ENCODE assay signal across 9 cellular contexts in the genomic region with DNA sequence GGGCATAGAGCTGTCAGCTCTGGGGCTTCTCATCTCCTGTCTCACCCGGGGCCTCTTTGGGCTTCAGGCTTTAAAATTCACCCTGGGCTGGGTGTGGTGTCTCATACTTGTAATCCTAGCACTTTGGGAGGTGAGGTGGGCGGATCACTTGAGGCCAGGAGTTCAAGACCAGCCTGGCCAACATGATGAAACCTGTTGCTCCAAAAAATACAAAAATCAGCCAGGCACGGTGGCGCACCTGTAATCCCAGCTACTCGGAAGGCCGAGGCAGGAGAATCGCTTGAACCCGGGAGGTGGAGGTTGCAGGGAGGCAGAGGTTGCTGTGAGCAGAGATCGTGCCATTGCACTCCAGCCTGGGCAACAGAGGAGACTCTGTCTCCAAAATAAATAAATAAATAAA. TPM values are rescaled to one million over a fixed set of nuclear protein-coding genes. Genes with fewer than 3 reads are reported as not detected.
"Had no signal": no experiment of that assay in that cellular context is flagged by ENCODE, and none has a peak within 500 bp of the region (broad histone marks: within the 10 kb centered on the region; RNA-seq: fewer than 3 reads in every experiment).

No MANE protein-coding gene starts in this region.

RNA-seq across cellular contexts. Expression of gene GRIK5, which starts 29.5 kb away (rescaled TPM):
- total RNA-seq: lung microvascular endothelial cell had no signal
- polyA plus RNA-seq: immature natural killer cell had no signal

RNA-seq across cellular contexts. Expression of gene ATP1A3, which starts 46.5 kb away (rescaled TPM):
- total RNA-seq: kidney, kidney epithelial cell, left lung, lower leg skin, lung microvascular endothelial cell, mesenteric fat pad, mesothelial cell of epicardium had no signal
- polyA plus RNA-seq: keratinocyte had no signal
